Comparison of ENCODE assay signal across 10 cellular contexts in genomic region chr11:113906038-113906437, GRCh38. TPM values are rescaled to one million over a fixed set of nuclear protein-coding genes. Genes with fewer than 3 reads are reported as not detected.
A peak's percentile ranks its signal among the peaks of the same experiment; 100 is the strongest.
DNase-seq lines count a peak whose midpoint lies in the region; ATAC-seq and TF ChIP-seq lines count a peak whose summit lies in the region.
"Had no signal": no experiment of that assay in that cellular context is flagged by ENCODE, and none has a peak within 500 bp of the region (broad histone marks: within the 10 kb centered on the region; RNA-seq: fewer than 3 reads in every experiment).

No MANE protein-coding gene starts in this region.

- DNase-seq in ELR (ENCODE audit: low read depth) (peak; percentile 62), NCI-H1417 (lab: John Stamatoyannopoulos, UW) (peak; percentile 66 to 86 (median 72)), astrocyte of the spinal cord (ENCODE audit: low read depth, low spot score) (peak; percentile 9), nephron progenitor cell (peak; percentile 28), SW 1271 (lab: John Stamatoyannopoulos, UW) (no peak)
- DNase-seq in CD8-positive, alpha-beta T cell = no peak
- DNase-seq: NCI-H2171 treated with DMSO at 0.1 percent for 48 hours had no signal

- POLR2A ChIA-PET in CD8-positive, alpha-beta T cell (lab: Charles Lee) = interaction anchor here (0.6 kb wide), 1 partner anchor 18 kb away, joined by 3 read pairs; no protein-coding TSS in a partner anchor

- H3K4me3 Mint-ChIP-seq in nephron progenitor cell = no peak overlapping the region
- no peak overlapping the region for H3K4me3 Mint-ChIP-seq in CD8-positive, alpha-beta T cell

- H3K4me1 Mint-ChIP-seq in nephron progenitor cell = peaks cover 39% of the 10 kb centered on the region
- no peaks in the 10 kb centered on the region for H3K4me1 Mint-ChIP-seq in CD8-positive, alpha-beta T cell (ENCODE audit: low read depth)

- no peak overlapping the region for H3K27ac Mint-ChIP-seq in nephron progenitor cell
- H3K27ac Mint-ChIP-seq in CD8-positive, alpha-beta T cell = no peak overlapping the region

- H3K27me3 Mint-ChIP-seq in nephron progenitor cell (ENCODE audit: low read depth, poor library complexity) = peaks cover 5% of the 10 kb centered on the region
- H3K27me3 Mint-ChIP-seq in CD8-positive, alpha-beta T cell (ENCODE audit: low read depth) = peaks cover 7% of the 10 kb centered on the region

- no peak overlapping the region for H3K27ac ChIP-seq in CD8-positive, alpha-beta T cell (ENCODE audit: low read depth, low read length)
- H3K27ac ChIP-seq: neutrophil had no signal

- H3K4me3 ChIP-seq in astrocyte of the spinal cord (ENCODE audit: low read depth, low read length) = no peak overlapping the region
- H3K4me3 ChIP-seq in CD8-positive, alpha-beta T cell (ENCODE audit: low read depth, low read length) = no peak overlapping the region

- intact Hi-C loops in CD8-positive, alpha-beta T cell (cut with DNase I, micrococcal nuclease) = no loop called here

- no peaks in the 10 kb centered on the region for H3K36me3 Mint-ChIP-seq in nephron progenitor cell (ENCODE audit: low read depth)
- no peaks in the 10 kb centered on the region for H3K36me3 Mint-ChIP-seq in CD8-positive, alpha-beta T cell

- in situ Hi-C loops in astrocyte of the spinal cord (cut with HindIII; ENCODE audit: low sequenced_read_pairs) = no loop called here

- H3K9me3 ChIP-seq in CD8-positive, alpha-beta T cell (ENCODE audit: low read length) = no peaks in the 10 kb centered on the region
- H3K9me3 ChIP-seq: neutrophil had no signal

- H3K36me3 ChIP-seq in CD8-positive, alpha-beta T cell (ENCODE audit: insufficient read depth, low read length) = no peaks in the 10 kb centered on the region
- H3K36me3 ChIP-seq: neutrophil had no signal

- no peak for ATAC-seq in CD8-positive, alpha-beta T cell
- ATAC-seq in HG02973 (IDR thresholded peaks at IDR 0.05; ENCODE audit: unreplicated experiment) = no peak
- ATAC-seq in GM18505 (IDR thresholded peaks at IDR 0.05; ENCODE audit: unreplicated experiment) = no peak

- TF ChIP-seq POLR2A in GM18505 (IDR thresholded peaks at IDR 0.05; ENCODE audit: borderline replicate concordance, extremely low read depth, insufficient read depth, insufficient read length) = no peak

- TF ChIP-seq CTCF in astrocyte of the spinal cord (IDR thresholded peaks at IDR 0.05; ENCODE audit: low read depth, low read length) (peak; percentile 15), nephron progenitor cell (IDR thresholded peaks at IDR 0.05) (no peak)
- TF ChIP-seq CTCF in CD8-positive, alpha-beta T cell (IDR thresholded peaks at IDR 0.05) = no peak

- no peaks in the 10 kb centered on the region for H3K27me3 ChIP-seq in CD8-positive, alpha-beta T cell (ENCODE audit: insufficient read depth, low read length)

- CTCF ChIA-PET in CD8-positive, alpha-beta T cell (lab: Charles Lee) = interaction anchor here (2.1 to 3.1 kb wide), 2 partner anchors 10 to 355 kb away, joined by 4 to 24 read pairs; no protein-coding TSS in a partner anchor

- H3K4me1 ChIP-seq in CD8-positive, alpha-beta T cell (ENCODE audit: insufficient read depth, low read length) = no peaks in the 10 kb centered on the region

- no peaks in the 10 kb centered on the region for H3K9me3 Mint-ChIP-seq in nephron progenitor cell
- no peaks in the 10 kb centered on the region for H3K9me3 Mint-ChIP-seq in CD8-positive, alpha-beta T cell

RNA-seq across cellular contexts. Expression of gene HTR3B, which starts 1.4 kb away (rescaled TPM):
- total RNA-seq in CD8-positive, alpha-beta T cell = not detected

RNA-seq across cellular contexts. Expression of gene USP28, which starts 30.7 kb away (rescaled TPM):
- total RNA-seq in CD8-positive, alpha-beta T cell = 1 to 10 TPM; 6.4 to 6.8 TPM

Comparison
In these comparisons a context has a peak if more than half of its experiments do, and no peak if none do; other contexts are left out.
1. DNase-seq: peak in ELR (single experiment), NCI-H1417 (3 of 3), astrocyte of the spinal cord (single experiment) and nephron progenitor cell (single experiment); none in CD8-positive, alpha-beta T cell (0 of 7) and SW 1271 (0 of 2).